ENCODE assay signal across 17 cellular contexts in the genomic region with DNA sequence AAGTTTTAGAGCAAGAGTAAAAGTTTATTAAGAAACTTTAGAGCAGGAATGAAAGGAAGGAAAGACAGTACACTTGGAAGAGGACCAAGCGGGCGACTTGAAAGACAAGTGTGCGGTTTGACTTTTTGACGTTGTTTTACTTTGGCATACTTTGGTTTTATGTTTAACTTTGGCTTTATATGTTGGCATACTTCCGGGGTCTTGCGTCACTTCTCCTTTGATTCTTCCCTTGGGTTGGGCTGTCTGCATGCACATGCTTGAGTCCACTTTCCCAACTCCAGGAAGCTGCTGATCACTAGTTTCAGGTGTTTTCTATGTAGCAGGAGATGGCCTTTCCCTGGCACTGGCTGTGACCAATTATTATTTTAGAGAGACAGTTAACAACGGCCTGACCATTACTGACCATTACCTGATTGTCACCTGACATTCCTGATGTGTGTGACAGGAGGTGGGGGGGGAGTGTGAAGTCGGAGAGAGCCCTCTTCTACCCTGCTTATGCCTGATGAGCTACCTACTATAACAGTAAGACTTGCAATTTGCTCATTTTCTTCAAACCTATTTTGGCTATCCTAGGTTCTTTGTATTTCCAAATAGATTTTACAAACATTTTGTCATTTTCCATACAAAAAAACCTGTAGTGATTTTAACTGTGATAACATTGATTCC. TPM values are rescaled to one million over a fixed set of nuclear protein-coding genes. Genes with fewer than 3 reads are reported as not detected.
DNase-seq lines count a peak whose midpoint lies in the region; ATAC-seq, FAIRE-seq and TF ChIP-seq lines count a peak whose summit lies in the region.
"Had no signal": no experiment of that assay in that cellular context is flagged by ENCODE, and none has a peak within 500 bp of the region (broad histone marks: within the 10 kb centered on the region; RNA-seq: fewer than 3 reads in every experiment).

No MANE protein-coding gene starts in this region.

- no peaks in the 10 kb centered on the region for H3K27me3 Mint-ChIP-seq in WTC11 (ENCODE audit: low read depth)
- H3K27me3 Mint-ChIP-seq: activated CD8-positive, alpha-beta T cell treated with anti-CD3 and anti-CD28 coated beads for 36 hours; stimulated activated naive CD8-positive, alpha-beta T cell treated with anti-CD3 and anti-CD28 coated beads, Interleukin-15, amount 100 ng/mL, for 72 hours had no signal

- H3K27me3 ChIP-seq in hepatocyte (no peaks in the 10 kb centered on the region), small intestine (ENCODE audit: control insufficient read depth in 2 of 2, insufficient read depth in 2 of 2, low read length in 2 of 2) (no peaks in the 10 kb centered on the region)
- H3K27me3 ChIP-seq: BE2C had no signal

- 77% methylated on average over 8 of the region's 8 CpGs for whole genome bisulfite sequencing in hepatocyte (ENCODE audit: low lambda C conversion rate, missing lambda C conversion rate)
- WGBS in small intestine, 3 donors, result 19 to 68% (median 43%) methylated on average over 8 of the region's 8 CpGs

- H3K4me3 ChIP-seq in hepatocyte, result no peak overlapping the region
- no peak overlapping the region for H3K4me3 ChIP-seq in small intestine (ENCODE audit: low read depth in 1 of 2, low read length in 2 of 2)

- TF ChIP-seq CTCF in WTC11 (IDR thresholded peaks at IDR 0.05) (no peak), hepatocyte (IDR thresholded peaks at IDR 0.05; ENCODE audit: poor library complexity) (no peak)

- H4K20me1 ChIP-seq in hepatocyte (ENCODE audit: insufficient read depth, poor library complexity, severe bottlenecking), result no peaks in the 10 kb centered on the region

- H3K4me1 Mint-ChIP-seq in WTC11, result peaks cover 17% of the 10 kb centered on the region

- H3K4me3 Mint-ChIP-seq in WTC11, result no peak overlapping the region
- H3K4me3 Mint-ChIP-seq: activated CD8-positive, alpha-beta T cell treated with anti-CD3 and anti-CD28 coated beads for 36 hours; stimulated activated naive CD8-positive, alpha-beta T cell treated with anti-CD3 and anti-CD28 coated beads, Interleukin-15, amount 100 ng/mL, for 72 hours had no signal

- no peak for FAIRE-seq in small intestine (lab: Jason Lieb, UNC)

- H3K4me1 ChIP-seq in hepatocyte (ENCODE audit: insufficient read depth), result no peaks in the 10 kb centered on the region
- no peaks in the 10 kb centered on the region for H3K4me1 ChIP-seq in small intestine (ENCODE audit: control insufficient read depth in 2 of 2, insufficient read depth in 1 of 2, low read depth in 1 of 2, low read length in 1 of 2)
- H3K4me1 ChIP-seq: BE2C, parathyroid adenoma had no signal

- POLR2A ChIA-PET in WTC11 (lab: Charles Lee), result no interaction called here

- DNase-seq in HT-29 (ENCODE audit: low spot score) (peak; percentile 97), WTC11 (ENCODE audit: low spot score) (no peak), hepatocyte (ENCODE audit: low spot score) (peak; percentile 48), small intestine (peak; percentile 90), G401 (ENCODE audit: low spot score) (no peak), NCI-H446 (lab: John Stamatoyannopoulos, UW) (no peak), hippocampal formation (lab: John Stamatoyannopoulos, UW) (no peak)
- DNase-seq: activated CD8-positive, alpha-beta T cell treated with anti-CD3 and anti-CD28 coated beads for 36 hours; BE2C; DMS79; foreskin fibroblast; NCI-H1105 treated with DMSO at 0.1 percent for 48 hours; NCI-H2171; Right ventricle myocardium superior; stimulated activated naive CD8-positive, alpha-beta T cell treated with anti-CD3 and anti-CD28 coated beads, Interleukin-15, amount 100 ng/mL, for 72 hours had no signal

- no peak for ATAC-seq in WTC11
- ATAC-seq in HG03139 (IDR thresholded peaks at IDR 0.05; ENCODE audit: unreplicated experiment), result no peak
- ATAC-seq: activated CD8-positive, alpha-beta T cell treated with anti-CD3 and anti-CD28 coated beads for 36 hours; stimulated activated naive CD8-positive, alpha-beta T cell treated with anti-CD3 and anti-CD28 coated beads, Interleukin-15, amount 100 ng/mL, for 72 hours had no signal

- H3K9me3 Mint-ChIP-seq in WTC11, result 0 out of 2 replicates have a peak, but pooled peaks cover 4% of the 10 kb centered on the region

- H3K36me3 ChIP-seq in hepatocyte (replicated peaks; ENCODE audit: insufficient read depth, low read depth), result no peaks in the 10 kb centered on the region
- no peaks in the 10 kb centered on the region for H3K36me3 ChIP-seq in small intestine (ENCODE audit: control insufficient read depth in 2 of 2, insufficient read depth in 2 of 2, low read length in 2 of 2)
- H3K36me3 ChIP-seq: BE2C had no signal

- H3K9me3 ChIP-seq in hepatocyte (ENCODE audit: low read depth) (peaks cover 6% of the 10 kb centered on the region), small intestine (ENCODE audit: control insufficient read depth, low read depth) (no peaks in the 10 kb centered on the region)

- H3K9me2 ChIP-seq in hepatocyte (replicated peaks; ENCODE audit: insufficient read depth), result no peaks in the 10 kb centered on the region

- peak overlapping the region; percentile 35 for H3K4me2 ChIP-seq in hepatocyte

- no peaks in the 10 kb centered on the region for H3K79me2 ChIP-seq in hepatocyte
- H3K79me2 ChIP-seq: parathyroid adenoma had no signal

- H3K27ac ChIP-seq in hepatocyte (peak overlapping the region; percentile 69), small intestine (ENCODE audit: low read depth in 1 of 2, low read length in 1 of 2) (peak overlapping the region in 1 of 2 donors; percentile 83)
- H3K27ac ChIP-seq: parathyroid adenoma had no signal

- no peaks in the 10 kb centered on the region; the same call in 1 of the 2 replicates for H3K36me3 Mint-ChIP-seq in WTC11

- CTCF ChIA-PET in WTC11 (lab: Charles Lee), result no interaction called here

- no peak overlapping the region for H3K27ac Mint-ChIP-seq in WTC11
- H3K27ac Mint-ChIP-seq: activated CD8-positive, alpha-beta T cell treated with anti-CD3 and anti-CD28 coated beads for 36 hours; stimulated activated naive CD8-positive, alpha-beta T cell treated with anti-CD3 and anti-CD28 coated beads, Interleukin-15, amount 100 ng/mL, for 72 hours had no signal

- no peak overlapping the region for H2AFZ ChIP-seq in hepatocyte
- H2AFZ ChIP-seq: parathyroid adenoma had no signal

- in situ Hi-C loops in G401 (cut with HindIII; ENCODE audit: low sequenced_read_pairs), result no loop called here

TF ChIP-seq in WTC11, 78 proteins besides CTCF, POLR2A, EP300 and RAD21:
- TF ChIP-seq NR2C2 (CRISPR knock-in tag; IDR thresholded peaks at IDR 0.05) (no peak), ATF1 (CRISPR knock-in tag; IDR thresholded peaks at IDR 0.05) (no peak), KAT7 (CRISPR knock-in tag; IDR thresholded peaks at IDR 0.05; ENCODE audit: borderline replicate concordance) (no peak), GABPB1 (CRISPR knock-in tag; IDR thresholded peaks at IDR 0.05) (peak; percentile 87), FOXJ3 (CRISPR knock-in tag; IDR thresholded peaks at IDR 0.05; ENCODE audit: borderline replicate concordance) (no peak), HMGA2 (CRISPR knock-in tag; IDR thresholded peaks at IDR 0.05) (no peak)

RNA-seq across cellular contexts. Expression of a gene that starts 45.5 kb away (rescaled TPM):
- not detected in 2 replicates for total RNA-seq in HT-29 (2014; rRNA removed; shearing (Covaris generic))
- total RNA-seq in WTC11 (2021) (0.25 TPM in 1 of 3 replicates, not detected in the others), hepatocyte (not detected in 2 replicates)
- polyA plus RNA-seq in hepatocyte (not detected in 2 replicates), small intestine (1 to 10 TPM in 2 of 3 donors, not detected in 1; 1.1 to 1.2 TPM)
- not detected in 2 replicates for total RNA-seq in G401 (2014; rRNA removed; shearing (Covaris generic))

Comparison
In these comparisons a context has a peak if more than half of its experiments do, and no peak if none do; other contexts are left out.
1. DNase-seq: peak in HT-29 (single experiment), hepatocyte (single experiment) and small intestine (single experiment); none in WTC11 (single experiment), G401 (single experiment), NCI-H446 (0 of 2) and hippocampal formation (0 of 2).